Comparison of ENCODE assay signal across 8 cellular contexts in the genomic region with DNA sequence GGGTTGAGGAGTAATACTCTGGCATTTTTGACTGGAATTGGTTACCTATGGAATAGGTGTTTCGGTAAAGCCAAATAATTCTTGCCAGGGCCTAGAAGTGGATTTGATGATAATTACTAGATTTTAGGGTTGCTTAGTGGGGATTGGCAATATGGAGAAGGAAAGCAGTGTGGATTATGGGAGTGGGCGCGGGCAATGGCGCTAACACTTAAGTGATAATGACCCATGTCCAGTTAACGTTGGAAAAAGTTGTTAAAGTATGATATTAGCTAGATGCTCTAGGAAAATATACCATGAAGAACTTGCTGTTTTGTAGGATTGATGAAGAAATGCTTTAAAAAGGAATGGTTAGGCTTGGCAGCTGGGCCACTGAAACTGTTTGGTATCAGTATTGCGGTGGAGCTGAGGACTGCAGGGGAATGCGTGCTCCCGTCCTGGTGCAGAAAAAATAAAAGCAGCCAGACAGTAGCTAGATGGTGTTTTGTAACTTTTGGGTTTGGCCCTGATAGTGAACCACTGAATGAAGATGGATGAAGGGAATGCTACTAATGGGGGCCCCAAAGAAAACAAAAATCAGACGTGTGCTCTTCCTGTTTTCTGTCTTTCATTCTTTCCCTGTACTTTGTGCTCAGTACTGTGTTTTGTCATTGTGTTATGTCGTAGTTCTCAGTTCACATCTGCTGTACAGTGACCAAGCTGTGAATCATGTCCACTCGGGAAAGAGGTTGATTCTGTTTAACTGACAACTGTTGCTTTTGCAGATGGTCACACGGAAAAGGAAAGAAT. TPM values are rescaled to one million over a fixed set of nuclear protein-coding genes. Genes with fewer than 3 reads are reported as not detected.
A peak's percentile ranks its signal among the peaks of the same experiment; 100 is the strongest.
DNase-seq lines count a peak whose midpoint lies in the region; ATAC-seq lines count a peak whose summit lies in the region.

No MANE protein-coding gene starts in this region.

- H2AFZ ChIP-seq in trophoblast cell (ENCODE audit: insufficient read depth, low read length, poor library complexity): no peak overlapping the region

- intact Hi-C loops in Right ventricle myocardium superior (cut with DNase I): no loop called here

- ATAC-seq in Right ventricle myocardium superior (ENCODE audit: poor library complexity): peak; percentile 66

- no peak overlapping the region for H3K18ac ChIP-seq in trophoblast cell (ENCODE audit: low read length)

- H3K4me1 ChIP-seq in trophoblast cell (ENCODE audit: control insufficient read depth in 1 of 2, insufficient read depth in 2 of 2, low read length in 2 of 2): no peaks in the 10 kb centered on the region

- H3K27me3 ChIP-seq in trophoblast cell (ENCODE audit: insufficient read depth, low read length): no peaks in the 10 kb centered on the region

- H3K79me2 ChIP-seq in trophoblast cell (ENCODE audit: control insufficient read depth, insufficient read depth, low read length, poor library complexity): peaks cover 4% of the 10 kb centered on the region

- no peak overlapping the region for H2AK5ac ChIP-seq in trophoblast cell (ENCODE audit: low read length)

- H3K14ac ChIP-seq in trophoblast cell (ENCODE audit: low read length): no peak overlapping the region

- peak overlapping the region; percentile 34 for H3K9ac ChIP-seq in trophoblast cell (ENCODE audit: low read length)

- no peaks in the 10 kb centered on the region for H3K9me3 ChIP-seq in trophoblast cell (ENCODE audit: insufficient read depth, low read depth, low read length)

- peaks cover 3% of the 10 kb centered on the region for H3K79me1 ChIP-seq in trophoblast cell (ENCODE audit: low read length)

- H4K91ac ChIP-seq in trophoblast cell (ENCODE audit: low read depth, low read length): no peak overlapping the region

- no CpG with 5 or more reads among the region's 12 CpGs for WGBS in trophoblast cell (ENCODE audit: extremely low coverage, insufficient coverage, insufficient read length)

- H2BK5ac ChIP-seq in trophoblast cell (ENCODE audit: low read depth, low read length, poor library complexity): no peak overlapping the region

- H2BK12ac ChIP-seq in trophoblast cell (ENCODE audit: low read length): no peak overlapping the region

- H3K23ac ChIP-seq in trophoblast cell (ENCODE audit: low read length): no peak overlapping the region

- peak overlapping the region; percentile 90 for H3K4me2 ChIP-seq in trophoblast cell (ENCODE audit: low read length)

- peak overlapping the region; percentile 86 for H3K4me3 ChIP-seq in trophoblast cell (ENCODE audit: low read depth, low read length)

- no peak overlapping the region for H2BK120ac ChIP-seq in trophoblast cell (ENCODE audit: insufficient read depth, low read length, poor library complexity)

- H3K27ac ChIP-seq in trophoblast cell (ENCODE audit: low read depth, low read length): no peak overlapping the region

- no peak overlapping the region for H4K12ac ChIP-seq in trophoblast cell (ENCODE audit: low read depth, low read length)

- H3K4ac ChIP-seq in trophoblast cell (ENCODE audit: low read depth, low read length): peak overlapping the region; percentile 35

- peak in 2 of 3 experiments; percentile 22 to 30 for DNase-seq in NCI-H1417 (lab: John Stamatoyannopoulos, UW)
- no peak for DNase-seq in NCI-H1417 treated with DMSO at 0.1 percent for 48 hours (lab: John Stamatoyannopoulos, UW)
- peak; percentile 53 for DNase-seq in HCEC 1CT
- DNase-seq in NCI-H1694 (lab: John Stamatoyannopoulos, UW): peak; percentile 4
- peak; percentile 4 for DNase-seq in activated T-helper 9 cell treated with anti-CD3 and anti-CD28 coated beads, Interleukin-2, amount 50 U/mL, for 16 hours (ENCODE audit: low read depth)
- DNase-seq in Right ventricle myocardium superior: no peak
- peak in 1 of 2 donors; percentile 33 for DNase-seq in trophoblast cell
- no peak for DNase-seq in NCI-H2029 treated with DMSO at 0.1 percent for 48 hours (lab: John Stamatoyannopoulos, UW)

- no peak overlapping the region for H4K8ac ChIP-seq in trophoblast cell (ENCODE audit: low read depth, low read length)

- H3K36me3 ChIP-seq in trophoblast cell (ENCODE audit: control insufficient read depth in 1 of 2, insufficient read depth in 2 of 2, low read length in 2 of 2): no peaks in the 10 kb centered on the region

RNA-seq across cellular contexts. Expression of a gene that starts 0.9 kb away (rescaled TPM):
- 16.2 TPM for total RNA-seq in Right ventricle myocardium superior
- polyA plus RNA-seq in trophoblast cell (2013): 7.8 and 8.2 TPM in 2 replicates

Comparison
In these comparisons a context has a peak if more than half of its experiments do, and no peak if none do; other contexts are left out.
1. DNase-seq: peak in NCI-H1417 (2 of 3), HCEC 1CT (single experiment), NCI-H1694 (single experiment) and activated T-helper 9 cell treated with anti-CD3 and anti-CD28 coated beads, Interleukin-2, amount 50 U/mL, for 16 hours (single experiment); none in NCI-H1417 treated with DMSO at 0.1 percent for 48 hours (single experiment), Right ventricle myocardium superior (single experiment) and NCI-H2029 treated with DMSO at 0.1 percent for 48 hours (single experiment).